In genomic region chr9:91894023-91894422, GRCh38 we compare ENCODE assay signal across 24 cellular contexts. TPM values are rescaled to one million over a fixed set of nuclear protein-coding genes. Genes with fewer than 3 reads are reported as not detected.
DNase-seq lines count a peak whose midpoint lies in the region; ATAC-seq and TF ChIP-seq lines count a peak whose summit lies in the region.
"Had no signal": no experiment of that assay in that cellular context is flagged by ENCODE, and none has a peak within 500 bp of the region (broad histone marks: within the 10 kb centered on the region; RNA-seq: fewer than 3 reads in every experiment).

No MANE protein-coding gene starts in this region.

- POLR2A ChIA-PET in HEK293 (lab: Yijun Ruan, JAX) = no interaction called here
- POLR2A ChIA-PET in WTC11 (lab: Charles Lee) = no interaction called here

- no peak overlapping the region for H3K4me3 Mint-ChIP-seq in WTC11

- no peak overlapping the region for H3K14ac ChIP-seq in mesenchymal stem cell (ENCODE audit: low read length in 2 of 2)

- no peak overlapping the region for H3K4ac ChIP-seq in mesenchymal stem cell (ENCODE audit: low read depth in 1 of 2, low read length in 2 of 2)

- H3K9me3 ChIP-seq in HEK293 (ENCODE audit: control insufficient read depth, insufficient read depth, low read depth, low read length) = no peaks in the 10 kb centered on the region
- H3K9me3 ChIP-seq in mesenchymal stem cell (ENCODE audit: control insufficient read depth, low read length) = no peaks in the 10 kb centered on the region
- no peaks in the 10 kb centered on the region for H3K9me3 ChIP-seq in SJCRH30 (replicated peaks)
- H3K9me3 ChIP-seq: A549, Caco-2, SK-N-SH had no signal

- no peak for TF ChIP-seq CTCF in HEK293 (tag by site-specific recombination; IDR thresholded peaks at IDR 0.05)
- TF ChIP-seq CTCF in WTC11 (IDR thresholded peaks at IDR 0.05) = no peak

- H3K4me2 ChIP-seq in mesenchymal stem cell (ENCODE audit: low read length, poor library complexity, severe bottlenecking) = no peak overlapping the region
- H3K4me2 ChIP-seq: A549, SK-N-SH had no signal

- no peak overlapping the region for H2BK120ac ChIP-seq in mesenchymal stem cell (ENCODE audit: low read depth, low read length)

- peaks cover 70% of the 10 kb centered on the region for H3K4me1 Mint-ChIP-seq in WTC11
- H3K4me1 Mint-ChIP-seq: CD4-positive, alpha-beta memory T cell had no signal

- H3K4me1 ChIP-seq in HEK293 (ENCODE audit: control insufficient read depth, insufficient read depth, low read length) (peaks cover 14% of the 10 kb centered on the region), mesenchymal stem cell (ENCODE audit: control insufficient read depth, insufficient read depth, low read depth, low read length) (peaks cover 30% of the 10 kb centered on the region), rectal smooth muscle tissue (ENCODE audit: control insufficient read depth, insufficient read depth, low read length) (peaks cover 62% of the 10 kb centered on the region), SJCRH30 (no peaks in the 10 kb centered on the region)
- H3K4me1 ChIP-seq: Caco-2 had no signal

- no peak for ATAC-seq in WTC11
- ATAC-seq: A549 had no signal

- H3K27me3 Mint-ChIP-seq in WTC11 (ENCODE audit: low read depth) = peaks cover 1% of the 10 kb centered on the region; the same call in 1 of the 2 replicates

- peak overlapping the region in 1 of 2 experiments; percentile 54 for H2BK12ac ChIP-seq in mesenchymal stem cell (ENCODE audit: low read length in 2 of 2)

- DNase-seq in WTC11 (ENCODE audit: low spot score) = no peak
- DNase-seq in mesenchymal stem cell = no peak
- no peak for DNase-seq in cerebellar cortex (ENCODE audit: low spot score)
- DNase-seq in SJCRH30 = no peak
- DNase-seq in SW480 (ENCODE audit: low spot score) = no peak
- DNase-seq: C1 segment of cervical spinal cord; Caco-2; CD4-positive, alpha-beta memory T cell; GOT3; HCEC 1CT; Karpas-422; NCI-H1092; NCI-H1417 treated with DMSO at 0.1 percent for 48 hours; NCI-H187; NCI-H2081 treated with DMSO at 0.1 percent for 48 hours; NCI-H2171 treated with DMSO at 0.1 percent for 48 hours; NCI-H345; NCI-H510A treated with DMSO at 0.1 percent for 48 hours; SIG-M5; SK-N-SH had no signal

- H3K4me3 ChIP-seq in HEK293 (ENCODE audit: low read depth, low read length) (no peak overlapping the region), mesenchymal stem cell (ENCODE audit: insufficient read depth in 1 of 2, low read depth in 1 of 2, low read length in 2 of 2) (no peak overlapping the region), rectal smooth muscle tissue (ENCODE audit: low read length) (no peak overlapping the region), SJCRH30 (no peak overlapping the region)
- H3K4me3 ChIP-seq: A549 had no signal

- H4K8ac ChIP-seq in mesenchymal stem cell (ENCODE audit: low read length) = peak overlapping the region; percentile 12

- H2AK5ac ChIP-seq in mesenchymal stem cell (ENCODE audit: low read length, severe bottlenecking) = no peak overlapping the region

- H3K27ac Mint-ChIP-seq in WTC11 = peak overlapping the region; percentile 5; the same call in 1 of the 2 replicates
- H3K27ac Mint-ChIP-seq: CD4-positive, alpha-beta memory T cell had no signal

- no peaks in the 10 kb centered on the region for H3K36me3 Mint-ChIP-seq in WTC11
- H3K36me3 Mint-ChIP-seq: CD4-positive, alpha-beta memory T cell had no signal

- no peaks in the 10 kb centered on the region for H3K9me3 Mint-ChIP-seq in WTC11
- H3K9me3 Mint-ChIP-seq: CD4-positive, alpha-beta memory T cell had no signal

- peaks cover 28% of the 10 kb centered on the region for H3K79me1 ChIP-seq in mesenchymal stem cell (replicated peaks; ENCODE audit: low read length, poor library complexity, severe bottlenecking)

- no peak overlapping the region for H3K23ac ChIP-seq in mesenchymal stem cell (ENCODE audit: low read length in 2 of 2)

- H3K36me3 ChIP-seq in HEK293 (ENCODE audit: control insufficient read depth in 2 of 2, insufficient read depth in 1 of 2, low read length in 2 of 2) = no peaks in the 10 kb centered on the region
- H3K36me3 ChIP-seq in mesenchymal stem cell (ENCODE audit: control insufficient read depth in 1 of 2, insufficient read depth in 2 of 2, low read depth in 1 of 2, low read length in 2 of 2) = no peaks in the 10 kb centered on the region
- H3K36me3 ChIP-seq in rectal smooth muscle tissue (ENCODE audit: control insufficient read depth, insufficient read depth, low read length) = no peaks in the 10 kb centered on the region
- H3K36me3 ChIP-seq in SJCRH30 = no peaks in the 10 kb centered on the region

- H3K27ac ChIP-seq in HEK293 (ENCODE audit: extremely low read depth, low read depth, low read length) (no peak overlapping the region), mesenchymal stem cell (ENCODE audit: low read length, poor library complexity, severe bottlenecking) (no peak overlapping the region), rectal smooth muscle tissue (ENCODE audit: low read depth, low read length) (peak overlapping the region; percentile 12), SJCRH30 (no peak overlapping the region)
- H3K27ac ChIP-seq: A549, HL-60 had no signal

- H3K18ac ChIP-seq in mesenchymal stem cell (ENCODE audit: low read depth in 1 of 2, low read length in 2 of 2) = no peak overlapping the region

- WGBS in mesenchymal stem cell = 94% methylated on average over 4 of the region's 4 CpGs

- H4K91ac ChIP-seq in mesenchymal stem cell (ENCODE audit: low read length) = no peak overlapping the region

- CTCF ChIA-PET in HEK293 (lab: Yijun Ruan, JAX) = interaction anchor here (0.6 kb wide), 1 partner anchor 54 kb away, joined by 3 read pairs; no protein-coding TSS in a partner anchor
- CTCF ChIA-PET in WTC11 (lab: Charles Lee) = no interaction called here

- no peak overlapping the region for H2BK15ac ChIP-seq in mesenchymal stem cell (ENCODE audit: low read depth, poor library complexity, severe bottlenecking)

- no peak overlapping the region for H2AFZ ChIP-seq in mesenchymal stem cell (ENCODE audit: low read depth, low read length)

- H3K9ac ChIP-seq in mesenchymal stem cell (ENCODE audit: low read length) (no peak overlapping the region), rectal smooth muscle tissue (ENCODE audit: low read length) (no peak overlapping the region)
- H3K9ac ChIP-seq: SK-N-SH had no signal

- no peak overlapping the region for H2BK5ac ChIP-seq in mesenchymal stem cell (ENCODE audit: low read depth, low read length, poor library complexity, severe bottlenecking)

- H3K27me3 ChIP-seq in mesenchymal stem cell (ENCODE audit: control insufficient read depth in 1 of 2, insufficient read depth in 1 of 2, low read length in 2 of 2) (no peaks in the 10 kb centered on the region), rectal smooth muscle tissue (ENCODE audit: control insufficient read depth, insufficient read depth, low read length) (no peaks in the 10 kb centered on the region), SJCRH30 (peaks cover 14% of the 10 kb centered on the region; the same call in 1 of the 2 replicates)

TF ChIP-seq in HEK293, 187 proteins besides CTCF, POLR2A, EP300 and RAD21:
- no peak for TF ChIP-seq ZNF114 (tag by site-specific recombination; IDR thresholded peaks at IDR 0.05)
- no peak for TF ChIP-seq HOXD13 (CRISPR knock-in tag; IDR thresholded peaks at IDR 0.05; ENCODE audit: borderline replicate concordance)
- peak; percentile 81 for TF ChIP-seq ZNF623 (tag by site-specific recombination; IDR thresholded peaks at IDR 0.05)
TF ChIP-seq in HEK293: peak in this region for 1.

TF ChIP-seq in WTC11, 78 proteins besides CTCF, POLR2A, EP300 and RAD21 (continues in another document):
- no peak for TF ChIP-seq ATF2 (CRISPR knock-in tag; IDR thresholded peaks at IDR 0.05; ENCODE audit: borderline replicate concordance, low read depth)
- TF ChIP-seq TCF7 (CRISPR knock-in tag; IDR thresholded peaks at IDR 0.05; ENCODE audit: low read depth) = no peak
- no peak for TF ChIP-seq ESRRA (CRISPR knock-in tag; IDR thresholded peaks at IDR 0.05; ENCODE audit: borderline replicate concordance)
- no peak for TF ChIP-seq E2F5 (CRISPR knock-in tag; IDR thresholded peaks at IDR 0.05)
- TF ChIP-seq CBFB (CRISPR knock-in tag; IDR thresholded peaks at IDR 0.05; ENCODE audit: low read depth) = no peak
- TF ChIP-seq ZBTB43 (CRISPR knock-in tag; IDR thresholded peaks at IDR 0.05) = no peak
- TF ChIP-seq GRHL2 (CRISPR knock-in tag; IDR thresholded peaks at IDR 0.05; ENCODE audit: insufficient replicate concordance, severe bottlenecking) = no peak
- no peak for TF ChIP-seq ZNF121 (CRISPR knock-in tag; IDR thresholded peaks at IDR 0.05)
- TF ChIP-seq ZNF317 (CRISPR knock-in tag; IDR thresholded peaks at IDR 0.05; ENCODE audit: borderline replicate concordance, low read depth) = no peak

RNA-seq across cellular contexts. Expression of gene ROR2, which starts 56.0 kb away (rescaled TPM):
- 15.2 to 19.8 TPM (median 15.9 TPM) in 3 replicates for total RNA-seq in WTC11 (2021)
- 7.6 TPM for polyA plus RNA-seq in mesenchymal stem cell (2013, experiment 1 of 2)
- 7.8 TPM for polyA plus RNA-seq in mesenchymal stem cell (2013, experiment 2 of 2)
- not detected in 2 replicates for total RNA-seq in SJCRH30 (2014; rRNA removed; shearing (Covaris generic))

Comparison
In these comparisons a context has a peak if more than half of its experiments do, and no peak if none do; other contexts are left out.
1. RNA of gene ROR2, which starts 56.0 kb away (total RNA-seq): 15.2 to 19.8 TPM in WTC11; not detected in SJCRH30; every median in the first group is over 10 times any median in the second.